In the genomic region with DNA sequence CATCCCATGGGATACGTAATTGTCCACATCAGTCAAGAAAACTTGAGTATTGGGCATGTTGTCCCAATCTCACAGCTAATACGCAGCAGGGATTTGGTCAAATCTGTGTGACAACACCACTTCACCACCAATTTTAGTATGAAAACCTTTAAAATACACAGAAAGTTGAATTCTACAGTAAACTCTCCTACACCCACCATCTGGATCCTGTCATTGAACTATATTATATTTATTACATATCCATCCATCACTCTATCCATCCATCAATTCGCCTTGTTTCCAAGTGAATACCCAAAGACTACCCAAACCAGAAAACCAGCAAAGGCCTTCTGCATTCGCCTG, we compare ENCODE assay signal across 8 cellular contexts. TPM values are rescaled to one million over a fixed set of nuclear protein-coding genes. Genes with fewer than 3 reads are reported as not detected.
DNase-seq lines count a peak whose midpoint lies in the region; ATAC-seq and TF ChIP-seq lines count a peak whose summit lies in the region.

No MANE protein-coding gene starts in this region.

- H3K36me3 ChIP-seq in DOHH2 (ENCODE audit: control insufficient read depth, low read length) (peaks cover 14% of the 10 kb centered on the region; the same call in 1 of the 2 replicates), PC-9 (ENCODE audit: low read depth) (no peaks in the 10 kb centered on the region), psoas muscle (ENCODE audit: insufficient read depth in 1 of 2, low read depth in 1 of 2) (no peaks in the 10 kb centered on the region)

- H3K4me3 ChIP-seq in DOHH2 (ENCODE audit: low read length) = peak overlapping the region; percentile 89
- peak overlapping the region; percentile 77 for H3K4me3 ChIP-seq in PC-9
- H3K4me3 ChIP-seq in epithelial cell of esophagus (ENCODE audit: low read length) = peak overlapping the region; percentile 98
- H3K4me3 ChIP-seq in psoas muscle = peak overlapping the region; percentile 78

- peak overlapping the region; percentile 79 for H3K27ac ChIP-seq in DOHH2 (ENCODE audit: low read depth, low read length)
- H3K27ac ChIP-seq in PC-9 = peak overlapping the region; percentile 56; the same call in 1 of the 2 replicates
- H3K27ac ChIP-seq in psoas muscle = peak overlapping the region; percentile 88

- H3K9me3 ChIP-seq in DOHH2 (ENCODE audit: control insufficient read depth, insufficient read depth, low read length) (no peaks in the 10 kb centered on the region), PC-9 (ENCODE audit: insufficient read depth, low read depth) (no peaks in the 10 kb centered on the region), psoas muscle (no peaks in the 10 kb centered on the region)

- H3K4me1 ChIP-seq in DOHH2 (ENCODE audit: control insufficient read depth, low read length) (peaks cover 53% of the 10 kb centered on the region), PC-9 (replicated peaks; ENCODE audit: insufficient read depth) (peaks cover 49% of the 10 kb centered on the region), psoas muscle (peaks cover 40% of the 10 kb centered on the region)

- H3K27me3 ChIP-seq in DOHH2 (ENCODE audit: control insufficient read depth, low read length) = no peaks in the 10 kb centered on the region
- no peaks in the 10 kb centered on the region for H3K27me3 ChIP-seq in PC-9 (ENCODE audit: insufficient read depth, low read depth)
- no peaks in the 10 kb centered on the region for H3K27me3 ChIP-seq in psoas muscle (ENCODE audit: insufficient read depth in 3 of 3, low read length in 2 of 3)

- no TSS peak for BruUV-seq in PC-9 (replicated peaks; lab: Mats Ljungman, UMichigan)

- intact Hi-C loops in PC-9 (cut with micrococcal nuclease; ENCODE audit: unreplicated experiment) = loop anchor here (1.0 to 5.0 kb wide), 3 partner anchors 283 to 436 kb away; a partner anchor contains a TSS
- intact Hi-C loops in psoas muscle (cut with DNase I) = no loop called here

- CTCF ChIA-PET in PC-9 (lab: Charles Lee) = no interaction called here

- WGBS in psoas muscle, 3 donors = 65 to 70% (median 67%) methylated on average over 4 of the region's 4 CpGs

- POLR2A ChIA-PET in PC-9 (lab: Charles Lee; ENCODE audit: unreplicated experiment) = no interaction called here

- peak overlapping the region; percentile 100 for H2AFZ ChIP-seq in PC-9

- H3K4me2 ChIP-seq in DOHH2 (ENCODE audit: low read length) (peak overlapping the region; percentile 99), PC-9 (peak overlapping the region; percentile 96)

- H3K9me2 ChIP-seq in DOHH2 (replicated peaks; ENCODE audit: control insufficient read depth, low read length) (no peaks in the 10 kb centered on the region), PC-9 (ENCODE audit: insufficient read depth) (no peaks in the 10 kb centered on the region)

- DNase-seq in PC-9 (no peak), epithelial cell of esophagus (ENCODE audit: low read depth) (no peak), psoas muscle (no peak), hepatic stellate cell (ENCODE audit: low spot score) (no peak), NCI-H774 (lab: John Stamatoyannopoulos, UW) (no peak)
- DNase-seq in stimulated activated CD4-positive, alpha-beta T cell treated with anti-CD3 and anti-CD28 coated beads, Interleukin-2, amount 100 ng/mL, for 24 hours = no peak

- H3F3A ChIP-seq in DOHH2 (ENCODE audit: control insufficient read depth, insufficient read depth) (peaks cover 16% of the 10 kb centered on the region), PC-9 (ENCODE audit: insufficient read depth, low read depth) (peaks cover 15% of the 10 kb centered on the region)

- 0 out of 2 replicates have a peak, but pooled peaks cover 6% of the 10 kb centered on the region for H4K20me1 ChIP-seq in DOHH2 (ENCODE audit: control insufficient read depth, insufficient read depth, low read depth, low read length)
- H4K20me1 ChIP-seq in PC-9 (ENCODE audit: insufficient read depth) = peaks cover 29% of the 10 kb centered on the region

- peak; percentile 26 for TF ChIP-seq CTCF in DOHH2 (IDR thresholded peaks at IDR 0.05; ENCODE audit: low read depth, low read length, poor library complexity, severe bottlenecking)
- TF ChIP-seq CTCF in PC-9 (conservative IDR thresholded peaks at IDR 0.05) = peak; percentile 54; the same call in 1 of the 2 replicates
- TF ChIP-seq CTCF in epithelial cell of esophagus (IDR thresholded peaks at IDR 0.05; ENCODE audit: insufficient read depth, low read depth, low read length, missing control alignments) = no peak
- TF ChIP-seq CTCF in psoas muscle (IDR thresholded peaks at IDR 0.05) = no peak

- H3K79me2 ChIP-seq in DOHH2 (ENCODE audit: control insufficient read depth, low read length) (peaks cover 72% of the 10 kb centered on the region), PC-9 (ENCODE audit: low read depth) (peaks cover 37% of the 10 kb centered on the region)

- no peak for ATAC-seq in psoas muscle
- ATAC-seq in HG03108 (IDR thresholded peaks at IDR 0.05; ENCODE audit: unreplicated experiment) = no peak

RNA-seq across cellular contexts. Expression of a gene that starts 0.8 kb away (rescaled TPM):
- total RNA-seq in PC-9 (2021) (3.8 and 6.1 TPM in 2 replicates), psoas muscle (1 to 10 TPM; 2.1 to 4.4 (median 2.9) TPM)
- polyA plus RNA-seq in psoas muscle = 1 to 10 TPM; 2.5 to 5.6 (median 5.1) TPM

RNA-seq across cellular contexts. Expression of a gene that starts 1.0 kb away (rescaled TPM):
- total RNA-seq in PC-9 (2021) = 35.7 and 50.3 TPM in 2 replicates
- 10 to 100 TPM; 13.5 to 22.5 (median 17.6) TPM for total RNA-seq in psoas muscle
- 1 to 10 TPM; 4.0 to 8.1 (median 4.2) TPM for polyA plus RNA-seq in psoas muscle

RNA-seq across cellular contexts. Expression of a gene that starts 28.1 kb away (rescaled TPM):
- 14.6 and 16.9 TPM in 2 replicates for total RNA-seq in PC-9 (2021)
- 1 to 10 TPM; 1.2 to 1.8 (median 1.4) TPM for total RNA-seq in psoas muscle
- 1 to 10 TPM in 1 of 3 donors, under 1 TPM in 2; 0.34 to 1.5 (median 0.72) TPM for polyA plus RNA-seq in psoas muscle

RNA-seq across cellular contexts. Expression of a gene that starts 28.3 kb away (rescaled TPM):
- total RNA-seq in PC-9 (2021) = 87.0 and 93.3 TPM in 2 replicates
- total RNA-seq in psoas muscle = 10 to 100 TPM; 53.1 to 96.2 (median 84.8) TPM
- 100 to 1,000 TPM in 1 of 3 donors, 10 to 100 TPM in 2; 73.0 to 106 (median 84.1) TPM for polyA plus RNA-seq in psoas muscle

Comparison
In these comparisons a context has a peak if more than half of its experiments do, and no peak if none do; other contexts are left out.
1. CTCF ChIP-seq: peak in DOHH2 (single experiment) and PC-9 (single experiment); none in epithelial cell of esophagus (single experiment) and psoas muscle (single experiment).
2. Peak in every context shown above with its lines, with median percentiles within 50 percentile points of each other: H3K27ac ChIP-seq and H3K4me3 ChIP-seq.